In the genomic region with DNA sequence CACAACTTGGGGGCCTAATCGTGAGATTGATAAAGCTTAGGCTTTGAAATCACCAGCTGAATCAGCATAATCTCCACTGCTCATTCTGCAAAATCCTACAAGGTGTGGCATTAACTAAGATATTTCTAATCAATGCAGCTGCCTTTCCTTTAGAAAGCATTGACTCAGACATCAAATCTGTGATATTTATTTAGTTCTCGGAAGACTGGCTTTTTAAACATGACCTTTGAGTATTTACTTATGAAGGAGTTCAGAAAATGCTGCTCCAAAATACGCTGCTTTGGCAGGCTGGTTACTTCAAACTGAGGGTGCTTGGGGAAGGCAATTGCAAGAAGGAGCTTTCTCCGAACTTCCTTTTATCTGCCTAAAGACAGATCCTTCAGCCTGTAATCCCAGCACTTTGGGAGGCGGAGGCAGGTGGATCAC, we compare ENCODE assay signal across 1 cellular context.
A peak's percentile ranks its signal among the peaks of the same experiment; 100 is the strongest.
TF ChIP-seq lines count a peak whose summit lies in the region.

No MANE protein-coding gene starts in this region.

TF ChIP-seq in HepG2, 621 proteins besides CTCF, POLR2A, EP300 and RAD21 (continued from another document and continues in another):
- TF ChIP-seq, protein P1, sequence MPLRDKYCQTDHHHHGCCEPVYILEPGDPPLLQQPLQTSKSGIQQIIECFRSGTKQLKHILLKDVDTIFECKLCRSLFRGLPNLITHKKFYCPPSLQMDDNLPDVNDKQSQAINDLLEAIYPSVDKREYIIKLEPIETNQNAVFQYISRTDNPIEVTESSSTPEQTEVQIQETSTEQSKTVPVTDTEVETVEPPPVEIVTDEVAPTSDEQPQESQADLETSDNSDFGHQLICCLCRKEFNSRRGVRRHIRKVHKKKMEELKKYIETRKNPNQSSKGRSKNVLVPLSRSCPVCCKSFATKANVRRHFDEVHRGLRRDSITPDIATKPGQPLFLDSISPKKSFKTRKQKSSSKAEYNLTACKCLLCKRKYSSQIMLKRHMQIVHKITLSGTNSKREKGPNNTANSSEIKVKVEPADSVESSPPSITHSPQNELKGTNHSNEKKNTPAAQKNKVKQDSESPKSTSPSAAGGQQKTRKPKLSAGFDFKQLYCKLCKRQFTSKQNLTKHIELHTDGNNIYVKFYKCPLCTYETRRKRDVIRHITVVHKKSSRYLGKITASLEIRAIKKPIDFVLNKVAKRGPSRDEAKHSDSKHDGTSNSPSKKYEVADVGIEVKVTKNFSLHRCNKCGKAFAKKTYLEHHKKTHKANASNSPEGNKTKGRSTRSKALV (CRISPR knock-in tag; IDR thresholded peaks at IDR 0.05): no peak
- TF ChIP-seq CENPT (CRISPR knock-in tag; IDR thresholded peaks at IDR 0.05; ENCODE audit: low read depth): no peak
- TF ChIP-seq ZNF367 (CRISPR knock-in tag; IDR thresholded peaks at IDR 0.05; ENCODE audit: borderline replicate concordance): no peak
- TF ChIP-seq SOX5 (CRISPR knock-in tag; IDR thresholded peaks at IDR 0.05; ENCODE audit: borderline replicate concordance): peak; percentile 49; the same call in 1 of the 2 replicates
- no peak for TF ChIP-seq SATB2 (CRISPR knock-in tag; IDR thresholded peaks at IDR 0.05)
- no peak for TF ChIP-seq FLYWCH1 (CRISPR knock-in tag; IDR thresholded peaks at IDR 0.05)
- TF ChIP-seq RBM39 (IDR thresholded peaks at IDR 0.05; ENCODE audit: low read depth, low read length, poor library complexity, severe bottlenecking): no peak
- TF ChIP-seq, protein P2, sequence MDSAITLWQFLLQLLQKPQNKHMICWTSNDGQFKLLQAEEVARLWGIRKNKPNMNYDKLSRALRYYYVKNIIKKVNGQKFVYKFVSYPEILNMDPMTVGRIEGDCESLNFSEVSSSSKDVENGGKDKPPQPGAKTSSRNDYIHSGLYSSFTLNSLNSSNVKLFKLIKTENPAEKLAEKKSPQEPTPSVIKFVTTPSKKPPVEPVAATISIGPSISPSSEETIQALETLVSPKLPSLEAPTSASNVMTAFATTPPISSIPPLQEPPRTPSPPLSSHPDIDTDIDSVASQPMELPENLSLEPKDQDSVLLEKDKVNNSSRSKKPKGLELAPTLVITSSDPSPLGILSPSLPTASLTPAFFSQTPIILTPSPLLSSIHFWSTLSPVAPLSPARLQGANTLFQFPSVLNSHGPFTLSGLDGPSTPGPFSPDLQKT (CRISPR knock-in tag; IDR thresholded peaks at IDR 0.05; ENCODE audit: borderline replicate concordance): no peak
- TF ChIP-seq SNAPC2 (CRISPR knock-in tag; IDR thresholded peaks at IDR 0.05): no peak
- TF ChIP-seq ZFP82 (CRISPR knock-in tag; IDR thresholded peaks at IDR 0.05; ENCODE audit: borderline replicate concordance): no peak
- no peak for TF ChIP-seq ZNF264 (CRISPR knock-in tag; IDR thresholded peaks at IDR 0.05)
- TF ChIP-seq CREM (IDR thresholded peaks at IDR 0.05): peak; percentile 56; the same call in 1 of the 2 replicates
- TF ChIP-seq CREM (CRISPR knock-in tag; IDR thresholded peaks at IDR 0.05): no peak
- TF ChIP-seq KDM6A (CRISPR knock-in tag; IDR thresholded peaks at IDR 0.05; ENCODE audit: low read depth): peak; percentile 42; the same call in 1 of the 2 replicates
- TF ChIP-seq, protein P3, sequence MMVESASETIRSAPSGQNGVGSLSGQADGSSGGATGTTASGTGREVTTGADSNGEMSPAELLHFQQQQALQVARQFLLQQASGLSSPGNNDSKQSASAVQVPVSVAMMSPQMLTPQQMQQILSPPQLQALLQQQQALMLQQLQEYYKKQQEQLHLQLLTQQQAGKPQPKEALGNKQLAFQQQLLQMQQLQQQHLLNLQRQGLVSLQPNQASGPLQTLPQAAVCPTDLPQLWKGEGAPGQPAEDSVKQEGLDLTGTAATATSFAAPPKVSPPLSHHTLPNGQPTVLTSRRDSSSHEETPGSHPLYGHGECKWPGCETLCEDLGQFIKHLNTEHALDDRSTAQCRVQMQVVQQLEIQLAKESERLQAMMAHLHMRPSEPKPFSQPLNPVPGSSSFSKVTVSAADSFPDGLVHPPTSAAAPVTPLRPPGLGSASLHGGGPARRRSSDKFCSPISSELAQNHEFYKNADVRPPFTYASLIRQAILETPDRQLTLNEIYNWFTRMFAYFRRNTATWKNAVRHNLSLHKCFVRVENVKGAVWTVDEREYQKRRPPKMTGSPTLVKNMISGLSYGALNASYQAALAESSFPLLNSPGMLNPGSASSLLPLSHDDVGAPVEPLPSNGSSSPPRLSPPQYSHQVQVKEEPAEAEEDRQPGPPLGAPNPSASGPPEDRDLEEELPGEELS (CRISPR knock-in tag; IDR thresholded peaks at IDR 0.05): no peak
- TF ChIP-seq, protein P4, sequence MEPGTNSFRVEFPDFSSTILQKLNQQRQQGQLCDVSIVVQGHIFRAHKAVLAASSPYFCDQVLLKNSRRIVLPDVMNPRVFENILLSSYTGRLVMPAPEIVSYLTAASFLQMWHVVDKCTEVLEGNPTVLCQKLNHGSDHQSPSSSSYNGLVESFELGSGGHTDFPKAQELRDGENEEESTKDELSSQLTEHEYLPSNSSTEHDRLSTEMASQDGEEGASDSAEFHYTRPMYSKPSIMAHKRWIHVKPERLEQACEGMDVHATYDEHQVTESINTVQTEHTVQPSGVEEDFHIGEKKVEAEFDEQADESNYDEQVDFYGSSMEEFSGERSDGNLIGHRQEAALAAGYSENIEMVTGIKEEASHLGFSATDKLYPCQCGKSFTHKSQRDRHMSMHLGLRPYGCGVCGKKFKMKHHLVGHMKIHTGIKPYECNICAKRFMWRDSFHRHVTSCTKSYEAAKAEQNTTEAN (CRISPR knock-in tag; conservative IDR thresholded peaks at IDR 0.05): no peak
- TF ChIP-seq ZNF446 (CRISPR knock-in tag; IDR thresholded peaks at IDR 0.05): no peak
- TF ChIP-seq RFX3 (CRISPR knock-in tag; IDR thresholded peaks at IDR 0.05): no peak
- TF ChIP-seq HNF4A (CRISPR knock-in tag; IDR thresholded peaks at IDR 0.05): peak; percentile 72
- TF ChIP-seq, protein P5, sequence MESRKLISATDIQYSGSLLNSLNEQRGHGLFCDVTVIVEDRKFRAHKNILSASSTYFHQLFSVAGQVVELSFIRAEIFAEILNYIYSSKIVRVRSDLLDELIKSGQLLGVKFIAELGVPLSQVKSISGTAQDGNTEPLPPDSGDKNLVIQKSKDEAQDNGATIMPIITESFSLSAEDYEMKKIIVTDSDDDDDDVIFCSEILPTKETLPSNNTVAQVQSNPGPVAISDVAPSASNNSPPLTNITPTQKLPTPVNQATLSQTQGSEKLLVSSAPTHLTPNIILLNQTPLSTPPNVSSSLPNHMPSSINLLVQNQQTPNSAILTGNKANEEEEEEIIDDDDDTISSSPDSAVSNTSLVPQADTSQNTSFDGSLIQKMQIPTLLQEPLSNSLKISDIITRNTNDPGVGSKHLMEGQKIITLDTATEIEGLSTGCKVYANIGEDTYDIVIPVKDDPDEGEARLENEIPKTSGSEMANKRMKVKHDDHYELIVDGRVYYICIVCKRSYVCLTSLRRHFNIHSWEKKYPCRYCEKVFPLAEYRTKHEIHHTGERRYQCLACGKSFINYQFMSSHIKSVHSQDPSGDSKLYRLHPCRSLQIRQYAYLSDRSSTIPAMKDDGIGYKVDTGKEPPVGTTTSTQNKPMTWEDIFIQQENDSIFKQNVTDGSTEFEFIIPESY (CRISPR knock-in tag; IDR thresholded peaks at IDR 0.05): no peak
- no peak for TF ChIP-seq ZNF207 (IDR thresholded peaks at IDR 0.05; ENCODE audit: borderline replicate concordance)
- TF ChIP-seq, protein P6, sequence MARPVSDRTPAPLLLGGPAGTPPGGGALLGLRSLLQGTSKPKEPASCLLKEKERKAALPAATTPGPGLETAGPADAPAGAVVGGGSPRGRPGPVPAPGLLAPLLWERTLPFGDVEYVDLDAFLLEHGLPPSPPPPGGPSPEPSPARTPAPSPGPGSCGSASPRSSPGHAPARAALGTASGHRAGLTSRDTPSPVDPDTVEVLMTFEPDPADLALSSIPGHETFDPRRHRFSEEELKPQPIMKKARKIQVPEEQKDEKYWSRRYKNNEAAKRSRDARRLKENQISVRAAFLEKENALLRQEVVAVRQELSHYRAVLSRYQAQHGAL (CRISPR knock-in tag; IDR thresholded peaks at IDR 0.05; ENCODE audit: not compliant biosample characterization): no peak
- no peak for TF ChIP-seq ZNF7 (CRISPR knock-in tag; IDR thresholded peaks at IDR 0.05)
- no peak for TF ChIP-seq ZNF296 (CRISPR knock-in tag; conservative IDR thresholded peaks at IDR 0.05)
- TF ChIP-seq NFRKB (IDR thresholded peaks at IDR 0.05): no peak
- peak; percentile 60 for TF ChIP-seq ZMYM3 (CRISPR knock-in tag; IDR thresholded peaks at IDR 0.05)
- no peak for TF ChIP-seq PAF1 (CRISPR knock-in tag; IDR thresholded peaks at IDR 0.05)
- peak; percentile 37; the same call in 1 of the 2 replicates for TF ChIP-seq SAP130 (CRISPR knock-in tag; IDR thresholded peaks at IDR 0.05; ENCODE audit: low read depth)
- no peak for TF ChIP-seq ZNF20 (CRISPR knock-in tag; IDR thresholded peaks at IDR 0.05)
- TF ChIP-seq, protein P7, sequence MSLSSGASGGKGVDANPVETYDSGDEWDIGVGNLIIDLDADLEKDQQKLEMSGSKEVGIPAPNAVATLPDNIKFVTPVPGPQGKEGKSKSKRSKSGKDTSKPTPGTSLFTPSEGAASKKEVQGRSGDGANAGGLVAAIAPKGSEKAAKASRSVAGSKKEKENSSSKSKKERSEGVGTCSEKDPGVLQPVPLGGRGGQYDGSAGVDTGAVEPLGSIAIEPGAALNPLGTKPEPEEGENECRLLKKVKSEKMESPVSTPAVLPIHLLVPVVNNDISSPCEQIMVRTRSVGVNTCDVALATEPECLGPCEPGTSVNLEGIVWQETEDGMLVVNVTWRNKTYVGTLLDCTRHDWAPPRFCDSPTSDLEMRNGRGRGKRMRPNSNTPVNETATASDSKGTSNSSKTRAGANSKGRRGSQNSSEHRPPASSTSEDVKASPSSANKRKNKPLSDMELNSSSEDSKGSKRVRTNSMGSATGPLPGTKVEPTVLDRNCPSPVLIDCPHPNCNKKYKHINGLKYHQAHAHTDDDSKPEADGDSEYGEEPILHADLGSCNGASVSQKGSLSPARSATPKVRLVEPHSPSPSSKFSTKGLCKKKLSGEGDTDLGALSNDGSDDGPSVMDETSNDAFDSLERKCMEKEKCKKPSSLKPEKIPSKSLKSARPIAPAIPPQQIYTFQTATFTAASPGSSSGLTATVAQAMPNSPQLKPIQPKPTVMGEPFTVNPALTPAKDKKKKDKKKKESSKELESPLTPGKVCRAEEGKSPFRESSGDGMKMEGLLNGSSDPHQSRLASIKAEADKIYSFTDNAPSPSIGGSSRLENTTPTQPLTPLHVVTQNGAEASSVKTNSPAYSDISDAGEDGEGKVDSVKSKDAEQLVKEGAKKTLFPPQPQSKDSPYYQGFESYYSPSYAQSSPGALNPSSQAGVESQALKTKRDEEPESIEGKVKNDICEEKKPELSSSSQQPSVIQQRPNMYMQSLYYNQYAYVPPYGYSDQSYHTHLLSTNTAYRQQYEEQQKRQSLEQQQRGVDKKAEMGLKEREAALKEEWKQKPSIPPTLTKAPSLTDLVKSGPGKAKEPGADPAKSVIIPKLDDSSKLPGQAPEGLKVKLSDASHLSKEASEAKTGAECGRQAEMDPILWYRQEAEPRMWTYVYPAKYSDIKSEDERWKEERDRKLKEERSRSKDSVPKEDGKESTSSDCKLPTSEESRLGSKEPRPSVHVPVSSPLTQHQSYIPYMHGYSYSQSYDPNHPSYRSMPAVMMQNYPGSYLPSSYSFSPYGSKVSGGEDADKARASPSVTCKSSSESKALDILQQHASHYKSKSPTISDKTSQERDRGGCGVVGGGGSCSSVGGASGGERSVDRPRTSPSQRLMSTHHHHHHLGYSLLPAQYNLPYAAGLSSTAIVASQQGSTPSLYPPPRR (CRISPR knock-in tag; IDR thresholded peaks at IDR 0.05; ENCODE audit: borderline replicate concordance): no peak
- TF ChIP-seq MEIS1 (CRISPR knock-in tag; IDR thresholded peaks at IDR 0.05; ENCODE audit: borderline replicate concordance): no peak
- 0 out of 2 replicates have a peak, but pooled peaks have one; percentile 35 for TF ChIP-seq ISL2 (CRISPR knock-in tag; IDR thresholded peaks at IDR 0.05)
- peak; percentile 30; the same call in 1 of the 2 replicates for TF ChIP-seq FOXJ3 (CRISPR knock-in tag; IDR thresholded peaks at IDR 0.05; ENCODE audit: borderline replicate concordance)
- TF ChIP-seq, protein P8, sequence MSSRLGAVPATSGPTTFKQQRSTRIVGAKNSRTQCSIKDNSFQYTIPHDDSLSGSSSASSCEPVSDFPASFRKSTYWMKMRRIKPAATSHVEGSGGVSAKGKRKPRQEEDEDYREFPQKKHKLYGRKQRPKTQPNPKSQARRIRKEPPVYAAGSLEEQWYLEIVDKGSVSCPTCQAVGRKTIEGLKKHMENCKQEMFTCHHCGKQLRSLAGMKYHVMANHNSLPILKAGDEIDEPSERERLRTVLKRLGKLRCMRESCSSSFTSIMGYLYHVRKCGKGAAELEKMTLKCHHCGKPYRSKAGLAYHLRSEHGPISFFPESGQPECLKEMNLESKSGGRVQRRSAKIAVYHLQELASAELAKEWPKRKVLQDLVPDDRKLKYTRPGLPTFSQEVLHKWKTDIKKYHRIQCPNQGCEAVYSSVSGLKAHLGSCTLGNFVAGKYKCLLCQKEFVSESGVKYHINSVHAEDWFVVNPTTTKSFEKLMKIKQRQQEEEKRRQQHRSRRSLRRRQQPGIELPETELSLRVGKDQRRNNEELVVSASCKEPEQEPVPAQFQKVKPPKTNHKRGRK (CRISPR knock-in tag; IDR thresholded peaks at IDR 0.05): no peak
- TF ChIP-seq ARID2 (CRISPR knock-in tag; IDR thresholded peaks at IDR 0.05; ENCODE audit: borderline replicate concordance): no peak
- TF ChIP-seq PLRG1 (conservative IDR thresholded peaks at IDR 0.05): no peak
- 0 out of 2 replicates have a peak, but pooled peaks have one; percentile 20 for TF ChIP-seq TOPORS (CRISPR knock-in tag; IDR thresholded peaks at IDR 0.05)
- TF ChIP-seq FOXK2 (IDR thresholded peaks at IDR 0.05): no peak
- no peak for TF ChIP-seq SRY (CRISPR knock-in tag; IDR thresholded peaks at IDR 0.05)
- no peak for TF ChIP-seq PAX8 (CRISPR knock-in tag; IDR thresholded peaks at IDR 0.05; ENCODE audit: borderline replicate concordance)
- TF ChIP-seq, protein P9, sequence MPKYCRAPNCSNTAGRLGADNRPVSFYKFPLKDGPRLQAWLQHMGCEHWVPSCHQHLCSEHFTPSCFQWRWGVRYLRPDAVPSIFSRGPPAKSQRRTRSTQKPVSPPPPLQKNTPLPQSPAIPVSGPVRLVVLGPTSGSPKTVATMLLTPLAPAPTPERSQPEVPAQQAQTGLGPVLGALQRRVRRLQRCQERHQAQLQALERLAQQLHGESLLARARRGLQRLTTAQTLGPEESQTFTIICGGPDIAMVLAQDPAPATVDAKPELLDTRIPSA (CRISPR knock-in tag; IDR thresholded peaks at IDR 0.05; ENCODE audit: borderline replicate concordance): no peak
- TF ChIP-seq, protein P10, sequence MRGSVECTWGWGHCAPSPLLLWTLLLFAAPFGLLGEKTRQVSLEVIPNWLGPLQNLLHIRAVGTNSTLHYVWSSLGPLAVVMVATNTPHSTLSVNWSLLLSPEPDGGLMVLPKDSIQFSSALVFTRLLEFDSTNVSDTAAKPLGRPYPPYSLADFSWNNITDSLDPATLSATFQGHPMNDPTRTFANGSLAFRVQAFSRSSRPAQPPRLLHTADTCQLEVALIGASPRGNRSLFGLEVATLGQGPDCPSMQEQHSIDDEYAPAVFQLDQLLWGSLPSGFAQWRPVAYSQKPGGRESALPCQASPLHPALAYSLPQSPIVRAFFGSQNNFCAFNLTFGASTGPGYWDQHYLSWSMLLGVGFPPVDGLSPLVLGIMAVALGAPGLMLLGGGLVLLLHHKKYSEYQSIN (CRISPR knock-in tag; IDR thresholded peaks at IDR 0.05; ENCODE audit: borderline replicate concordance): no peak
- peak; percentile 81 for TF ChIP-seq ZMYM2 (CRISPR knock-in tag; IDR thresholded peaks at IDR 0.05)
